In the genomic region with DNA sequence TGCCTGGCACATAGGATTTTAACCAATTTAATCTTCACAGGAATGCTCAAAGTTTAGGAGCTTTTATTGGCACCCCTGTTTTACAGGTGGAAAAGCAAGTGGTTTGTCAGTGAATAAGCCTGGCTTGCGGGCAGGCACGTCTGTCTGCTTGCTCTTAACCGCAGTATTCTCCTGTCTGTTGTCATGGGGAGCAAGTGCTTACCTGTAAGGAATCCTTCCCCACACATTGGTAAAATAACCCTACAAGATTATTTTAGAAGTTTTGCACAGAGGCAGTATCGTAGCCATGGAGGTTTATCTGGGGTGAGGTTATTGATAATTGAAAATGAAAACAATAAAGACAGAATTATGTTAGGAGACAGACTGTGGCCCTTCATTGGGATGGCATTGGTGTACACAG, we compare ENCODE assay signal across 12 cellular contexts.
A peak's percentile ranks its signal among the peaks of the same experiment; 100 is the strongest.
DNase-seq lines count a peak whose midpoint lies in the region; ATAC-seq and TF ChIP-seq lines count a peak whose summit lies in the region.
"Had no signal": no experiment of that assay in that cellular context is flagged by ENCODE, and none has a peak within 500 bp of the region (broad histone marks: within the 10 kb centered on the region; RNA-seq: fewer than 3 reads in every experiment).

No MANE protein-coding gene starts in this region.

- no peak for TF ChIP-seq EP300 in transverse colon (IDR thresholded peaks at IDR 0.05; ENCODE audit: low read depth)

- H3K4me3 Mint-ChIP-seq in activated T-cell treated with anti-CD3 and anti-CD28 coated beads, Interleukin-2, amount 50 U/mL, for 72 hours = peak overlapping the region; percentile 43 to 44
- peak overlapping the region; percentile 31 to 66 (median 55) for H3K4me3 Mint-ChIP-seq in T-cell
- H3K4me3 Mint-ChIP-seq: activated T-helper 1 cell treated with anti-CD3 and anti-CD28 coated beads, Interleukin-12 subunit alpha, Interleukin-12 subunit beta, Interleukin-2, Interleukin-4 antibody, amounts not matched to agents 30 ng/mL and 10 ng/mL and 1 ng/mL, durations not matched to agents 14 hours and 24 hours and 36 hours had no signal

- peaks cover 61% of the 10 kb centered on the region for H3K79me2 ChIP-seq in hepatocyte
- peaks cover 8% of the 10 kb centered on the region for H3K79me2 ChIP-seq in smooth muscle cell (ENCODE audit: low read depth)

- CTCF ChIA-PET in T-cell (lab: Charles Lee) = no interaction called here

- TF ChIP-seq POLR2A in transverse colon (IDR thresholded peaks at IDR 0.05) = no peak

- no peak overlapping the region for H3K4me3 ChIP-seq in hepatocyte
- no peak overlapping the region for H3K4me3 ChIP-seq in smooth muscle cell
- no peak overlapping the region for H3K4me3 ChIP-seq in transverse colon

- H3K9me3 Mint-ChIP-seq in activated T-cell treated with anti-CD3 and anti-CD28 coated beads, Interleukin-2, amount 50 U/mL, for 72 hours = no peaks in the 10 kb centered on the region
- H3K9me3 Mint-ChIP-seq in T-cell = no peaks in the 10 kb centered on the region
- H3K9me3 Mint-ChIP-seq: activated T-helper 1 cell treated with anti-CD3 and anti-CD28 coated beads, Interleukin-12 subunit alpha, Interleukin-12 subunit beta, Interleukin-2, Interleukin-4 antibody, amounts not matched to agents 30 ng/mL and 10 ng/mL and 1 ng/mL, durations not matched to agents 14 hours and 24 hours and 36 hours; naive B cell had no signal

- H3F3A ChIP-seq in smooth muscle cell (ENCODE audit: low read depth) = no peaks in the 10 kb centered on the region

- H2AFZ ChIP-seq in hepatocyte = no peak overlapping the region
- H2AFZ ChIP-seq in smooth muscle cell (ENCODE audit: low read depth) = no peak overlapping the region

- no peak for DNase-seq in activated T-cell treated with anti-CD3 and anti-CD28 coated beads, Interleukin-2, amount 50 U/mL, for 72 hours
- no peak for DNase-seq in activated T-cell treated with anti-CD3 and anti-CD28 coated beads for 4 hours
- no peak for DNase-seq in T-cell
- no peak for DNase-seq in hepatocyte (ENCODE audit: low spot score)
- no peak for DNase-seq in smooth muscle cell (lab: John Stamatoyannopoulos, UW; ENCODE audit: unreplicated experiment)
- no peak for DNase-seq in transverse colon
- DNase-seq in H4 (ENCODE audit: low spot score) = no peak
- DNase-seq: naive B cell had no signal

- H4K20me1 ChIP-seq in hepatocyte (ENCODE audit: insufficient read depth, poor library complexity, severe bottlenecking) = peaks cover 75% of the 10 kb centered on the region
- H4K20me1 ChIP-seq in smooth muscle cell (ENCODE audit: low read depth) = peaks cover 95% of the 10 kb centered on the region

- H3K4me1 ChIP-seq in hepatocyte (ENCODE audit: insufficient read depth) (peaks cover 19% of the 10 kb centered on the region), smooth muscle cell (ENCODE audit: low read depth) (peaks cover 34% of the 10 kb centered on the region), transverse colon (peaks cover 9 to 35% (median 22%) of the 10 kb centered on the region in 4 donors)

- H3K9me3 ChIP-seq in hepatocyte (ENCODE audit: low read depth) (no peaks in the 10 kb centered on the region), smooth muscle cell (replicated peaks; ENCODE audit: low read depth) (no peaks in the 10 kb centered on the region), transverse colon (no peaks in the 10 kb centered on the region)
- H3K9me3 ChIP-seq: MG63, vagina had no signal

- no peaks in the 10 kb centered on the region for H3K36me3 ChIP-seq in hepatocyte (replicated peaks; ENCODE audit: insufficient read depth, low read depth)
- no peaks in the 10 kb centered on the region for H3K36me3 ChIP-seq in smooth muscle cell (ENCODE audit: low read depth)
- no peaks in the 10 kb centered on the region for H3K36me3 ChIP-seq in transverse colon
- H3K36me3 ChIP-seq: MG63, vagina had no signal

- no peaks in the 10 kb centered on the region for H3K4me1 Mint-ChIP-seq in activated T-cell treated with anti-CD3 and anti-CD28 coated beads, Interleukin-2, amount 50 U/mL, for 72 hours (ENCODE audit: low read depth)
- peaks cover 0 to 23% (median 18%) of the 10 kb centered on the region in 3 donors for H3K4me1 Mint-ChIP-seq in T-cell

- peaks cover 18% of the 10 kb centered on the region for H3K27me3 ChIP-seq in hepatocyte
- peaks cover 50% of the 10 kb centered on the region for H3K27me3 ChIP-seq in smooth muscle cell (ENCODE audit: low read depth)
- no peaks in the 10 kb centered on the region for H3K27me3 ChIP-seq in transverse colon
- H3K27me3 ChIP-seq: MG63, vagina had no signal

- H3K9ac ChIP-seq in smooth muscle cell (ENCODE audit: low read depth) = no peak overlapping the region

- intact Hi-C loops in transverse colon (cut with DNase I; ENCODE audit: low total_unique reads) = loop anchor here (5.0 kb wide), 2 partner anchors 79 to 1879 kb away; no protein-coding TSS in a partner anchor

- 81% methylated on average over 4 of the region's 4 CpGs for WGBS in hepatocyte (ENCODE audit: low lambda C conversion rate, missing lambda C conversion rate)
- WGBS in smooth muscle cell (ENCODE audit: low lambda C conversion rate) = 76% methylated on average over 4 of the region's 4 CpGs
- WGBS in transverse colon (ENCODE audit: low coverage in 1 of 2), 2 donors = 79 to 96% methylated on average over 4 of the region's 4 CpGs

- no peak overlapping the region for H3K27ac ChIP-seq in hepatocyte
- peak overlapping the region; percentile 52 for H3K27ac ChIP-seq in smooth muscle cell (ENCODE audit: low read depth)
- no peak overlapping the region for H3K27ac ChIP-seq in transverse colon
- H3K27ac ChIP-seq: vagina had no signal

- TF ChIP-seq CTCF in hepatocyte (IDR thresholded peaks at IDR 0.05; ENCODE audit: poor library complexity) = no peak
- no peak for TF ChIP-seq CTCF in smooth muscle cell (IDR thresholded peaks at IDR 0.05; ENCODE audit: borderline replicate concordance, insufficient read depth, poor library complexity, severe bottlenecking)
- no peak for TF ChIP-seq CTCF in transverse colon (IDR thresholded peaks at IDR 0.05)

- in situ Hi-C loops in transverse colon (cut with MboI; ENCODE audit: low pct_ligation_motif_present in 1 of 4, low pct_unique_long_range_greater_than_20kb in 1 of 4, low sequenced_read_pairs in 3 of 4) = no loop called here

- no peaks in the 10 kb centered on the region for H3K36me3 Mint-ChIP-seq in activated T-cell treated with anti-CD3 and anti-CD28 coated beads, Interleukin-2, amount 50 U/mL, for 72 hours (ENCODE audit: insufficient read depth in 2 of 2)
- no peaks in the 10 kb centered on the region for H3K36me3 Mint-ChIP-seq in T-cell
- H3K36me3 Mint-ChIP-seq: naive B cell had no signal

- H3K27me3 Mint-ChIP-seq in activated T-cell treated with anti-CD3 and anti-CD28 coated beads, Interleukin-2, amount 50 U/mL, for 72 hours (ENCODE audit: low read depth) = peaks cover 69% of the 10 kb centered on the region
- peaks cover 57 to 62% of the 10 kb centered on the region in 2 donors for H3K27me3 Mint-ChIP-seq in T-cell

- peak overlapping the region; percentile 95 for H3K4me2 ChIP-seq in hepatocyte
- H3K4me2 ChIP-seq in smooth muscle cell = peak overlapping the region; percentile 83

- POLR2A ChIA-PET in T-cell (lab: Charles Lee) = no interaction called here

- H3K27ac Mint-ChIP-seq in activated T-cell treated with anti-CD3 and anti-CD28 coated beads, Interleukin-2, amount 50 U/mL, for 72 hours = no peak overlapping the region
- peak overlapping the region in 1 of 2 donors; percentile 27 for H3K27ac Mint-ChIP-seq in T-cell
- H3K27ac Mint-ChIP-seq: activated T-helper 1 cell treated with anti-CD3 and anti-CD28 coated beads, Interleukin-12 subunit alpha, Interleukin-12 subunit beta, Interleukin-2, Interleukin-4 antibody, amounts not matched to agents 30 ng/mL and 10 ng/mL and 1 ng/mL, durations not matched to agents 14 hours and 24 hours and 36 hours; naive B cell had no signal

- no peaks in the 10 kb centered on the region for H3K9me2 ChIP-seq in hepatocyte (replicated peaks; ENCODE audit: insufficient read depth)

- ATAC-seq in activated T-cell treated with anti-CD3 and anti-CD28 coated beads, Interleukin-2, amount 50 U/mL, for 72 hours (replicated peaks in 1 of 2) = no peak
- ATAC-seq in T-cell (replicated peaks in 1 of 4) = no peak
- ATAC-seq in HG02970 (IDR thresholded peaks at IDR 0.05; ENCODE audit: low FRiP score, unreplicated experiment) = no peak
